In genomic region chrX:136711147-136711546, GRCh38 we compare ENCODE assay signal across 8 cellular contexts.
DNase-seq lines count a peak whose midpoint lies in the region; ATAC-seq lines count a peak whose summit lies in the region.

No MANE protein-coding gene starts in this region.

- H3K27ac Mint-ChIP-seq in activated CD4-positive, alpha-beta T cell treated with anti-CD3 and anti-CD28 coated beads for 36 hours: peak overlapping the region; percentile 92
- H3K27ac Mint-ChIP-seq in activated T-helper 17 cell treated with anti-CD3 and anti-CD28 coated beads, Interleukin-2, amount 50 U/mL, for 72 hours: peak overlapping the region; percentile 96

- H3K27me3 Mint-ChIP-seq in activated CD4-positive, alpha-beta T cell treated with anti-CD3 and anti-CD28 coated beads for 36 hours: no peaks in the 10 kb centered on the region
- H3K27me3 Mint-ChIP-seq in activated T-helper 17 cell treated with anti-CD3 and anti-CD28 coated beads, Interleukin-2, amount 50 U/mL, for 72 hours: no peaks in the 10 kb centered on the region

- peaks cover 14% of the 10 kb centered on the region for H3K36me3 Mint-ChIP-seq in activated CD4-positive, alpha-beta T cell treated with anti-CD3 and anti-CD28 coated beads for 36 hours (ENCODE audit: low read depth)
- H3K36me3 Mint-ChIP-seq in activated T-helper 17 cell treated with anti-CD3 and anti-CD28 coated beads, Interleukin-2, amount 50 U/mL, for 72 hours (ENCODE audit: low read depth): peaks cover 33% of the 10 kb centered on the region

- DNase-seq in activated CD4-positive, alpha-beta T cell treated with anti-CD3 and anti-CD28 coated beads for 36 hours: peak; percentile 33
- no peak for DNase-seq in activated CD4-positive, alpha-beta T cell treated with anti-CD3 and anti-CD28 coated beads, Interleukin-2, amount 50 U/mL, for 4 hours
- DNase-seq in LHCN-M2 (ENCODE audit: low read depth): peak; percentile 27
- DNase-seq in hepatic stellate cell (ENCODE audit: low spot score): peak; percentile 11
- DNase-seq in stromal cell of bone marrow (ENCODE audit: low read depth): peak; percentile 21
- no peak for DNase-seq in SHP77 treated with DMSO at 0.1 percent for 48 hours (lab: John Stamatoyannopoulos, UW)

- CTCF ChIA-PET in activated CD4-positive, alpha-beta T cell treated with anti-CD3 and anti-CD28 coated beads for 36 hours (lab: Charles Lee): interaction anchor here (0.8 to 7.7 kb wide), 7 partner anchors 15 to 214 kb away, joined by 3 to 53 read pairs (median 4); no protein-coding TSS in a partner anchor

- peak; percentile 20 for ATAC-seq in activated CD4-positive, alpha-beta T cell treated with anti-CD3 and anti-CD28 coated beads for 36 hours
- ATAC-seq in activated T-helper 17 cell treated with anti-CD3 and anti-CD28 coated beads, Interleukin-2, amount 50 U/mL, for 72 hours (replicated peaks): peak; percentile 25
- ATAC-seq in GM19455 (IDR thresholded peaks at IDR 0.05; ENCODE audit: unreplicated experiment): no peak

- peaks cover 74% of the 10 kb centered on the region for H3K4me1 Mint-ChIP-seq in activated CD4-positive, alpha-beta T cell treated with anti-CD3 and anti-CD28 coated beads for 36 hours
- peaks cover 10% of the 10 kb centered on the region for H3K4me1 Mint-ChIP-seq in activated T-helper 17 cell treated with anti-CD3 and anti-CD28 coated beads, Interleukin-2, amount 50 U/mL, for 72 hours

- no peaks in the 10 kb centered on the region for H3K9me3 Mint-ChIP-seq in activated CD4-positive, alpha-beta T cell treated with anti-CD3 and anti-CD28 coated beads for 36 hours (ENCODE audit: low read depth)
- no peaks in the 10 kb centered on the region for H3K9me3 Mint-ChIP-seq in activated T-helper 17 cell treated with anti-CD3 and anti-CD28 coated beads, Interleukin-2, amount 50 U/mL, for 72 hours

- no peak overlapping the region for H3K4me3 Mint-ChIP-seq in activated CD4-positive, alpha-beta T cell treated with anti-CD3 and anti-CD28 coated beads for 36 hours
- peak overlapping the region; percentile 75 for H3K4me3 Mint-ChIP-seq in activated T-helper 17 cell treated with anti-CD3 and anti-CD28 coated beads, Interleukin-2, amount 50 U/mL, for 72 hours

- POLR2A ChIA-PET in activated CD4-positive, alpha-beta T cell treated with anti-CD3 and anti-CD28 coated beads for 36 hours (lab: Charles Lee): interaction anchor here (0.7 kb wide), 1 partner anchor 53 kb away, joined by 3 read pairs; no protein-coding TSS in a partner anchor

- intact Hi-C loops in activated CD4-positive, alpha-beta T cell treated with anti-CD3 and anti-CD28 coated beads for 36 hours (cut with DNase I, micrococcal nuclease): loop anchor here (2.0 to 5.0 kb wide), 7 partner anchors 36 to 214 kb away; partner anchors contain the start of genes ARHGEF6 (in 1 of the 2) and HTATSF1 (in 1 of the 2)

Comparison
In these comparisons a context has a peak if more than half of its experiments do, and no peak if none do; other contexts are left out.
1. DNase-seq: peak in activated CD4-positive, alpha-beta T cell treated with anti-CD3 and anti-CD28 coated beads for 36 hours (single experiment), LHCN-M2 (single experiment), hepatic stellate cell (single experiment) and stromal cell of bone marrow (single experiment); none in activated CD4-positive, alpha-beta T cell treated with anti-CD3 and anti-CD28 coated beads, Interleukin-2, amount 50 U/mL, for 4 hours (0 of 2) and SHP77 treated with DMSO at 0.1 percent for 48 hours (single experiment).